Comparison of ENCODE assay signal across 9 cellular contexts in the genomic region with DNA sequence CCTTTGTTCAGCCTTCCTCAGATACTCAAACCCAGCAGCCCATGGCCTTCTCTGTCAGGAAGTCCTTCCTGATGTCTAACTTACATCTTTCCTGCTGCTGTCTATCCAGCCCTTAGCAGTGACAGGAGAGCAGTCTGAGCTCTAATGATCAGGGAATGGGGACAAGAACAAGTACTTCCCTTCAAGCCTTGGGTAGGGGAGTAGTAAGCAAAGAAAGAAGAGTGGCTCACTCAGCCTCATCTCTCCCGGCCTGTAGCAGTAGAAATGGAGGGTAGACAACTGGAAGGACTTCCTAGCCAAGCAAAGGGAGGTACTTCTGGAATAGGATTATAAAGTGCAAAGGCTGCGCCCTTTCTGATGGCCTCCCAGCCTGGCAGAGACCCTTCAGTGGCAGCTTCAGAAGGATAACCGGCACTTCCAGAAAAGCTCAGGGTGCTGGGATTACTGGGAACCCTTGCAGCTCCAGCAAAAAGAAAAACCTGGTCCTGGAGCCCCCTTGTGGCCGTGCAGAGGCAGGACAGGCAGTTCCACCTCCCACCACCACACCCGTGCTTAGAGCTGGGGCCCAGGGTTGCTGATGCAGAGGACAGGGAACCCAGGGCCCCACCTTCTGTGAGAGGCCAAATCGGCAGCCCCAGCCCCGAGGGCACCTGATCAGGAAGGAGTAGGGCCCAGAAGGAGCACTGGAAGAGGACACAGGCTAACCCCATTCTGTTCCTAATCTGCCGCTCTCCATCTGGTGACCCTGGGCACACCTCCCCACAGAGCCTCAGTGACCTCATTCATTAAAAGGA. TPM values are rescaled to one million over a fixed set of nuclear protein-coding genes. Genes with fewer than 3 reads are reported as not detected.
DNase-seq lines count a peak whose midpoint lies in the region; ATAC-seq, FAIRE-seq and TF ChIP-seq lines count a peak whose summit lies in the region.
"Had no signal": no experiment of that assay in that cellular context is flagged by ENCODE, and none has a peak within 500 bp of the region (broad histone marks: within the 10 kb centered on the region; RNA-seq: fewer than 3 reads in every experiment).

No MANE protein-coding gene starts in this region.

- H3K27ac Mint-ChIP-seq in activated T-helper 17 cell treated with anti-CD3 and anti-CD28 coated beads, Interleukin-2, amount 50 U/mL, for 72 hours, result no peak overlapping the region

- POLR2A ChIA-PET in RWPE1 (lab: Yijun Ruan, JAX; ENCODE audit: low non-redundant PET), result no interaction called here

- no peak overlapping the region for H3K4me3 ChIP-seq in LNCaP clone FGC (ENCODE audit: low read depth, low read length)
- H3K4me3 ChIP-seq in fibroblast of villous mesenchyme (ENCODE audit: low read depth, low read length), result no peak overlapping the region
- no peak overlapping the region for H3K4me3 ChIP-seq in ovary

- no peaks in the 10 kb centered on the region for H3K27me3 ChIP-seq in ovary

- TF ChIP-seq POLR2A in ovary (IDR thresholded peaks at IDR 0.05), result no peak

- no peaks in the 10 kb centered on the region for H3K9me3 ChIP-seq in ovary

- peak; percentile 76 for TF ChIP-seq CTCF in LNCaP clone FGC (IDR thresholded peaks at IDR 0.05; ENCODE audit: control insufficient read depth, extremely low read depth, insufficient read depth)
- peak; percentile 92 for TF ChIP-seq CTCF in RWPE1 (conservative IDR thresholded peaks at IDR 0.05; ENCODE audit: low read depth)
- peak; percentile 100 for TF ChIP-seq CTCF in fibroblast of villous mesenchyme (IDR thresholded peaks at IDR 0.05; ENCODE audit: insufficient read depth, low read depth, low read length)
- peak; percentile 89 to 95 (median 94) for TF ChIP-seq CTCF in ovary (IDR thresholded peaks at IDR 0.05)

- peaks cover 52% of the 10 kb centered on the region for H3K27me3 Mint-ChIP-seq in activated T-helper 17 cell treated with anti-CD3 and anti-CD28 coated beads, Interleukin-2, amount 50 U/mL, for 72 hours

- H3K4me1 Mint-ChIP-seq in activated T-helper 17 cell treated with anti-CD3 and anti-CD28 coated beads, Interleukin-2, amount 50 U/mL, for 72 hours, result no peaks in the 10 kb centered on the region

- H3K4me3 Mint-ChIP-seq in activated T-helper 17 cell treated with anti-CD3 and anti-CD28 coated beads, Interleukin-2, amount 50 U/mL, for 72 hours, result no peak overlapping the region

- peak; percentile 82 for ATAC-seq in activated T-helper 17 cell treated with anti-CD3 and anti-CD28 coated beads, Interleukin-2, amount 50 U/mL, for 72 hours (replicated peaks)

- intact Hi-C loops in ovary (cut with DNase I), result loop anchor here in 2 of 4 donors (2.0 kb wide), 2 partner anchors 194 to 196 kb away; no protein-coding TSS in a partner anchor

- 22 to 28% (median 24%) methylated on average over 8 of the region's 8 CpGs for WGBS in ovary, 3 donors

- no peak overlapping the region for H3K27ac ChIP-seq in RWPE1
- no peak overlapping the region for H3K27ac ChIP-seq in ovary

- no peak for TF ChIP-seq EP300 in ovary (IDR thresholded peaks at IDR 0.05)

- DNase-seq in NCI-H1436 (lab: John Stamatoyannopoulos, UW) (peak; percentile 17), NCI-H1436 treated with DMSO at 0.1 percent for 48 hours (lab: John Stamatoyannopoulos, UW) (no peak), LNCaP clone FGC (ENCODE audit: low read depth) (no peak), RWPE1 (ENCODE audit: low spot score) (peak; percentile 73), fibroblast of villous mesenchyme (ENCODE audit: low read depth) (peak; percentile 80), ovary (peak; percentile 58 to 79 (median 68)), urothelium cell line (ENCODE audit: low spot score) (peak; percentile 86)

- no peak for FAIRE-seq in urothelium cell line (lab: Jason Lieb, UNC)
- FAIRE-seq: A204.1 had no signal

- CTCF ChIA-PET in RWPE1 (lab: Yijun Ruan, JAX), result interaction anchor here (0.5 to 3.0 kb wide), 35 partner anchors 8 to 497 kb away, joined by 3 to 47 read pairs (median 4); a partner anchor contains a TSS

- H3K4me1 ChIP-seq in ovary (ENCODE audit: insufficient read depth), result no peaks in the 10 kb centered on the region

- H3K36me3 ChIP-seq in ovary, result no peaks in the 10 kb centered on the region

- no peaks in the 10 kb centered on the region for H3K9me3 Mint-ChIP-seq in activated T-helper 17 cell treated with anti-CD3 and anti-CD28 coated beads, Interleukin-2, amount 50 U/mL, for 72 hours

- H3K36me3 Mint-ChIP-seq in activated T-helper 17 cell treated with anti-CD3 and anti-CD28 coated beads, Interleukin-2, amount 50 U/mL, for 72 hours (ENCODE audit: low read depth), result no peaks in the 10 kb centered on the region

RNA-seq across cellular contexts. Expression of a gene that starts 12.4 kb away (rescaled TPM):
- 10 to 100 TPM; 24.2 to 28.7 TPM for total RNA-seq in activated T-helper 17 cell treated with anti-CD3 and anti-CD28 coated beads, Interleukin-2, amount 50 U/mL, for 72 hours
- total RNA-seq in fibroblast of villous mesenchyme (25.4 and 29.4 TPM in 2 replicates), ovary (10 to 100 TPM; 22.8 to 32.2 (median 26.6) TPM)
- 10 to 100 TPM; 17.8 to 30.2 TPM for polyA plus RNA-seq in ovary

Comparison
In these comparisons a context has a peak if more than half of its experiments do, and no peak if none do; other contexts are left out.
1. DNase-seq: peak in NCI-H1436 (single experiment), RWPE1 (single experiment), fibroblast of villous mesenchyme (single experiment), ovary (5 of 5) and urothelium cell line (single experiment); none in NCI-H1436 treated with DMSO at 0.1 percent for 48 hours (single experiment) and LNCaP clone FGC (single experiment).
2. Peak in every context shown above with its lines, with median percentiles within 50 percentile points of each other: CTCF ChIP-seq.